In the genomic region with DNA sequence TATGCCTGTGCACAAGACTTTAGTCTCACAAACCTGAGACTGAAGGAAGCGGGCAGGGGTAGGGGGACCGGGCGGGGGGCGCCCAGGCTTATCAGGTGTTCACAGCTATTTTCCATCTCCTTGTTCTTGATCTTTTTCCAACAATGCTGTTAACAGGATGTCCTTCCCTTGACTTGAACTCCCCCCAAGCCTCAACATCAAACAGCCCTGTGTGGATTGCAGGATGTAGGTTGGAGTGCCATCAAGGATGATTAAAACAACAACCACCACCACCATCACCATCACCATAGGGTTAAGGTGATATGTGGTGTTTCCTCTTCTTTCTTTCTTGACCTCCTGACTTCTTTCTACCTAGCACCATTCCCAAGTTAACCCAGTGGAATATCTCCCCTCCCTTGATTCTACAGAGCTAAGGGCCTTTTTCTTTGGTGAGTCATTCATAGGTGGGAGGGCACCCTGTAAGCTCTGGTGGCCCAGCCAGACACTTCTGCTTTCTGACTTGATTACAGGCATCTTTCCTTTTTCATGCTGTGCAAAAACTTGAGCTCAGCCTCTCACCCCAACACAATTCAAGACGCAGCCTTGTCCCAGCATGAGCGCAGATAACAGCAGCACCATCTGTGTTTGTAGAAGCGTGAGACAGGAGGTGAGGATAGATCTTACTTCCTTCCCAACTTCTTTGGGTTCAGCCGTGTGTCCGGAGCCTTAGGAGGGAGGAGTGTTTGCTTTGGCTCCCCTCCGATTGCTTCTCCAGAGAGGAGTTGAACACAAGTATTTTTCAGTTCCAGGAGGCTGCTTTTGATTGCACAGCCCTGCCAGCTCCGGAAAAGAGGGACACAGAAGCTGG, we compare ENCODE assay signal across 13 cellular contexts. TPM values are rescaled to one million over a fixed set of nuclear protein-coding genes. Genes with fewer than 3 reads are reported as not detected.
DNase-seq lines count a peak whose midpoint lies in the region; ATAC-seq and TF ChIP-seq lines count a peak whose summit lies in the region.
"Had no signal": no experiment of that assay in that cellular context is flagged by ENCODE, and none has a peak within 500 bp of the region (broad histone marks: within the 10 kb centered on the region; RNA-seq: fewer than 3 reads in every experiment).

No MANE protein-coding gene starts in this region.

- no peak overlapping the region for H3K27ac Mint-ChIP-seq in activated T-helper 17 cell treated with anti-CD3 and anti-CD28 coated beads, Interleukin-2, amount 50 U/mL, for 72 hours

- TF ChIP-seq CTCF in RWPE2 (IDR thresholded peaks at IDR 0.05; ENCODE audit: poor library complexity, severe bottlenecking) (no peak), fibroblast of mammary gland (conservative IDR thresholded peaks at IDR 0.05; ENCODE audit: control insufficient read depth, insufficient read depth, low read depth, low read length) (no peak)

- H3K4me3 Mint-ChIP-seq in activated T-helper 17 cell treated with anti-CD3 and anti-CD28 coated beads, Interleukin-2, amount 50 U/mL, for 72 hours = no peak overlapping the region
- H3K4me3 Mint-ChIP-seq: stimulated activated naive CD8-positive, alpha-beta T cell treated with anti-CD3 and anti-CD28 coated beads, Interleukin-15, amount 100 ng/mL, for 72 hours had no signal

- H3K4ac ChIP-seq in mesendoderm (ENCODE audit: low read depth, low read length) = no peak overlapping the region

- H3K27ac ChIP-seq in RWPE2 (ENCODE audit: poor library complexity, severe bottlenecking) (no peak overlapping the region), mesendoderm (ENCODE audit: low read depth, low read length) (peak overlapping the region; percentile 92)

- no peaks in the 10 kb centered on the region for H3K9me3 Mint-ChIP-seq in activated T-helper 17 cell treated with anti-CD3 and anti-CD28 coated beads, Interleukin-2, amount 50 U/mL, for 72 hours

- H3K36me3 ChIP-seq in RWPE2 (ENCODE audit: low read depth) (no peaks in the 10 kb centered on the region), mesendoderm (ENCODE audit: control insufficient read depth, insufficient read depth, low read length) (no peaks in the 10 kb centered on the region)
- H3K36me3 ChIP-seq: breast epithelium had no signal

- no peak overlapping the region for H2BK15ac ChIP-seq in mesendoderm (replicated peaks; ENCODE audit: low read depth)

- peak overlapping the region; percentile 95 for H2BK5ac ChIP-seq in mesendoderm (ENCODE audit: low read length)

- H3K4me1 Mint-ChIP-seq in activated T-helper 17 cell treated with anti-CD3 and anti-CD28 coated beads, Interleukin-2, amount 50 U/mL, for 72 hours = no peaks in the 10 kb centered on the region

- no peak overlapping the region for H4K5ac ChIP-seq in mesendoderm (ENCODE audit: low read length)

- H3K36me3 Mint-ChIP-seq in activated T-helper 17 cell treated with anti-CD3 and anti-CD28 coated beads, Interleukin-2, amount 50 U/mL, for 72 hours (ENCODE audit: low read depth) = no peaks in the 10 kb centered on the region

- ATAC-seq in RWPE2 (ENCODE audit: low read depth) = peak; percentile 29; the same call in 1 of the 3 replicates
- no peak for ATAC-seq in HG03159 (IDR thresholded peaks at IDR 0.05; ENCODE audit: unreplicated experiment)
- no peak for ATAC-seq in activated T-helper 17 cell treated with anti-CD3 and anti-CD28 coated beads, Interleukin-2, amount 50 U/mL, for 72 hours (replicated peaks)
- ATAC-seq: stimulated activated naive CD8-positive, alpha-beta T cell treated with anti-CD3 and anti-CD28 coated beads, Interleukin-15, amount 100 ng/mL, for 72 hours had no signal

- no peaks in the 10 kb centered on the region for H3K27me3 Mint-ChIP-seq in activated T-helper 17 cell treated with anti-CD3 and anti-CD28 coated beads, Interleukin-2, amount 50 U/mL, for 72 hours
- H3K27me3 Mint-ChIP-seq: stimulated activated naive CD8-positive, alpha-beta T cell treated with anti-CD3 and anti-CD28 coated beads, Interleukin-15, amount 100 ng/mL, for 72 hours had no signal

- peak overlapping the region; percentile 77 for H3K56ac ChIP-seq in mesendoderm (ENCODE audit: low read length)

- H3K4me3 ChIP-seq in RWPE2 (ENCODE audit: severe bottlenecking) (no peak overlapping the region), fibroblast of mammary gland (ENCODE audit: control insufficient read depth, low read depth, low read length) (no peak overlapping the region), mesendoderm (ENCODE audit: low read length) (no peak overlapping the region)
- H3K4me3 ChIP-seq: breast epithelium had no signal

- peak; percentile 17 for DNase-seq in Ammon's horn (ENCODE audit: low spot score)
- no peak for DNase-seq in RWPE2 (ENCODE audit: low spot score)
- DNase-seq in fibroblast of mammary gland (ENCODE audit: low read depth) = peak; percentile 27
- peak; percentile 94 for DNase-seq in mesendoderm
- DNase-seq in activated CD4-positive, alpha-beta T cell treated with anti-CD3 and anti-CD28 coated beads, Interleukin-2, amount 50 U/mL, for 1 hour = no peak
- DNase-seq in COLO668 (lab: John Stamatoyannopoulos, UW; ENCODE audit: unreplicated experiment) = no peak
- DNase-seq: ACHN; GOT3; NCI-H1105; stimulated activated naive CD8-positive, alpha-beta T cell treated with anti-CD3 and anti-CD28 coated beads, Interleukin-15, amount 100 ng/mL, for 72 hours had no signal

- H2AK5ac ChIP-seq in mesendoderm (ENCODE audit: low read length) = no peak overlapping the region

- peak overlapping the region; percentile 75 for H2BK120ac ChIP-seq in mesendoderm (ENCODE audit: low read depth, low read length)

- H3K27me3 ChIP-seq in RWPE2 (ENCODE audit: insufficient read depth, poor library complexity, severe bottlenecking) (no peaks in the 10 kb centered on the region), mesendoderm (ENCODE audit: insufficient read depth, low read length, poor library complexity) (no peaks in the 10 kb centered on the region)
- H3K27me3 ChIP-seq: breast epithelium had no signal

- no peaks in the 10 kb centered on the region for H3K79me2 ChIP-seq in mesendoderm (ENCODE audit: control insufficient read depth, insufficient read depth, low read length)

- no peaks in the 10 kb centered on the region for H3K9me3 ChIP-seq in RWPE2 (ENCODE audit: severe bottlenecking)
- H3K9me3 ChIP-seq: breast epithelium had no signal

- H3K79me1 ChIP-seq in mesendoderm (ENCODE audit: low read length) = no peaks in the 10 kb centered on the region

- no peaks in the 10 kb centered on the region for H3K4me1 ChIP-seq in RWPE2 (ENCODE audit: insufficient read depth, poor library complexity, severe bottlenecking)
- H3K4me1 ChIP-seq in mesendoderm (ENCODE audit: control insufficient read depth, low read depth, low read length) = peaks cover 20% of the 10 kb centered on the region
- H3K4me1 ChIP-seq: breast epithelium had no signal

- H4K8ac ChIP-seq in mesendoderm (ENCODE audit: low read depth, low read length) = no peak overlapping the region

- no CpG with 5 or more reads among the region's 11 CpGs for WGBS in mesendoderm (ENCODE audit: extremely low coverage, insufficient coverage, low lambda C conversion rate)

- no peak overlapping the region for H3K23ac ChIP-seq in mesendoderm (ENCODE audit: low read length)

- peak overlapping the region; percentile 28 for H3K18ac ChIP-seq in mesendoderm (ENCODE audit: low read length)

- H3K4me2 ChIP-seq in mesendoderm (ENCODE audit: low read length) = peak overlapping the region; percentile 14

- peak overlapping the region; percentile 36 for H3K9ac ChIP-seq in mesendoderm (ENCODE audit: low read length)

RNA-seq across cellular contexts. Expression of a gene that starts 26.8 kb away (rescaled TPM):
- 3.3 TPM for polyA plus RNA-seq in mesendoderm (2013, experiment 1 of 2)
- 3.2 TPM for polyA plus RNA-seq in mesendoderm (2013, experiment 2 of 2)
- total RNA-seq in activated T-helper 17 cell treated with anti-CD3 and anti-CD28 coated beads, Interleukin-2, amount 50 U/mL, for 72 hours = 10 to 100 TPM in 1 of 2 donors, 1 to 10 TPM in 1; 8.5 to 18.5 TPM

RNA-seq across cellular contexts. Expression of a gene that starts 55.5 kb away (rescaled TPM):
- 75.1 TPM for polyA plus RNA-seq in mesendoderm (2013, experiment 1 of 2)
- 73.5 TPM for polyA plus RNA-seq in mesendoderm (2013, experiment 2 of 2)
- total RNA-seq in activated T-helper 17 cell treated with anti-CD3 and anti-CD28 coated beads, Interleukin-2, amount 50 U/mL, for 72 hours = 10 to 100 TPM; 19.4 to 21.2 TPM

RNA-seq across cellular contexts. Expression of a gene that starts 55.8 kb away (rescaled TPM):
- 32.7 TPM for polyA plus RNA-seq in mesendoderm (2013, experiment 1 of 2)
- 34.2 TPM for polyA plus RNA-seq in mesendoderm (2013, experiment 2 of 2)
- total RNA-seq in activated T-helper 17 cell treated with anti-CD3 and anti-CD28 coated beads, Interleukin-2, amount 50 U/mL, for 72 hours = 10 to 100 TPM; 24.6 to 36.3 TPM

Comparison
In these comparisons a context has a peak if more than half of its experiments do, and no peak if none do; other contexts are left out.
1. DNase-seq: peak in Ammon's horn (single experiment), fibroblast of mammary gland (single experiment) and mesendoderm (single experiment); none in RWPE2 (single experiment), activated CD4-positive, alpha-beta T cell treated with anti-CD3 and anti-CD28 coated beads, Interleukin-2, amount 50 U/mL, for 1 hour (single experiment) and COLO668 (single experiment).